Comparison of ENCODE assay signal across 13 cellular contexts in genomic region chr1:10283318-10283984, GRCh38.
DNase-seq lines count a peak whose midpoint lies in the region; ATAC-seq and TF ChIP-seq lines count a peak whose summit lies in the region.
"Had no signal": no experiment of that assay in that cellular context is flagged by ENCODE, and none has a peak within 500 bp of the region (broad histone marks: within the 10 kb centered on the region; RNA-seq: fewer than 3 reads in every experiment).

No MANE protein-coding gene starts in this region.

- H3K4me1 Mint-ChIP-seq in brain: peaks cover 49% of the 10 kb centered on the region
- H3K4me1 Mint-ChIP-seq: B cell had no signal

- no peaks in the 10 kb centered on the region for H3K27me3 Mint-ChIP-seq in brain
- H3K27me3 Mint-ChIP-seq: B cell had no signal

- ATAC-seq in HG03175 (IDR thresholded peaks at IDR 0.05; ENCODE audit: unreplicated experiment): peak; percentile 55
- no peak for ATAC-seq in GM18861 (IDR thresholded peaks at IDR 0.05; ENCODE audit: unreplicated experiment)
- ATAC-seq: esophagus mucosa had no signal

- no peak overlapping the region for H3K4me3 Mint-ChIP-seq in brain
- H3K4me3 Mint-ChIP-seq: B cell had no signal

- no peak for TF ChIP-seq CTCF in brain (conservative IDR thresholded peaks at IDR 0.05)

- H3K27ac Mint-ChIP-seq in brain: peak overlapping the region in 4 of 5 experiments; percentile 48 to 90 (median 85)
- H3K27ac Mint-ChIP-seq: B cell had no signal

- peaks cover 72% of the 10 kb centered on the region for H3K36me3 Mint-ChIP-seq in brain

- DNase-seq in activated naive CD4-positive, alpha-beta T cell treated with Interleukin-2 at 50 U/mL for 16 hours: peak; percentile 9
- no peak for DNase-seq in activated naive CD4-positive, alpha-beta T cell (lab: John Stamatoyannopoulos, UW)
- peak; percentile 7 for DNase-seq in stimulated activated CD8-positive, alpha-beta memory T cell treated with anti-CD3 and anti-CD28 coated beads, Interleukin-4, amount 100 ng/mL, for 24 hours (ENCODE audit: low read depth)
- DNase-seq in GOT3 (lab: John Stamatoyannopoulos, UW) (no peak), superior temporal gyrus (ENCODE audit: extremely low spot score) (no peak)
- DNase-seq: amniotic stem cell, NCI-H1105, T-helper 9 cell had no signal

- no peaks in the 10 kb centered on the region for H3K9me3 Mint-ChIP-seq in brain

Comparison
In these comparisons a context has a peak if more than half of its experiments do, and no peak if none do; other contexts are left out.
1. DNase-seq: peak in activated naive CD4-positive, alpha-beta T cell treated with Interleukin-2 at 50 U/mL for 16 hours (single experiment) and stimulated activated CD8-positive, alpha-beta memory T cell treated with anti-CD3 and anti-CD28 coated beads, Interleukin-4, amount 100 ng/mL, for 24 hours (single experiment); none in activated naive CD4-positive, alpha-beta T cell (0 of 4), GOT3 (single experiment) and superior temporal gyrus (single experiment).